ENCODE assay signal across 26 cellular contexts in the genomic region with DNA sequence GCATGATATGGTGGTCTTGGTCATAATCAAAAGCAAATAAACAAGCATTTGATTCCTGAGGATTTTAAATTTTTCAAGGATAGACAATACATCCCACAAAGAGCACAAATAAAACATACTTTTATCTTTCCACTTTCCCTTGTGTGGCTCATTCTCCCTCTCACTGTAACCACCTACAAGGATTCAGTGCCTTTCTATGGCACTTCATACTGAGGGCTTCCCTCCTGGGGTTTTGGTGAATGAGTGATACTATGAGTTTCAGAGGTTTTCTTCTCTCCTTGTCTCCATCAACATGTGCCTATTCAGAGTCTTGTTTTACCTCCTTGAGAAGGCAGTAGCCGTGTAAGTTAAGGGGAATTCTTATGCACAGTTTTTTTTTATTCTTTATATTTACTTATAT.
"Had no signal": no experiment of that assay in that cellular context is flagged by ENCODE, and none has a peak within 500 bp of the region (broad histone marks: within the 10 kb centered on the region; RNA-seq: fewer than 3 reads in every experiment).

No MANE protein-coding gene starts in this region.

- H3K4me3 Mint-ChIP-seq: naive thymus-derived CD8-positive, alpha-beta T cell; nephron; stimulated activated naive B cell treated with anti-CD40 and anti-IgM and Interleukin-4, amounts not matched to agents 10 μg/mL and 1 μg/mL and 100 μg/mL, for 72 hours had no signal

- H3K36me3 Mint-ChIP-seq: naive thymus-derived CD8-positive, alpha-beta T cell; stimulated activated naive B cell treated with anti-CD40 and anti-IgM and Interleukin-4, amounts not matched to agents 10 μg/mL and 1 μg/mL and 100 μg/mL, for 72 hours had no signal

- H3K9me3 ChIP-seq: lower lobe of right lung, right atrium auricular region, right lobe of liver, stomach, testis, thyroid gland, transverse colon, upper lobe of left lung, vagina had no signal

- H3K4me1 ChIP-seq: lower lobe of right lung, right atrium auricular region, right lobe of liver, stomach, testis, thyroid gland, transverse colon, upper lobe of left lung, vagina had no signal

- DNase-seq: hypothalamus; kidney glomerular epithelial cell; left cardiac atrium; left ventricle myocardium superior; lower lobe of right lung; mammary epithelial cell; mesenchymal stem cell; naive thymus-derived CD8-positive, alpha-beta T cell; occipital lobe; right lobe of liver; stimulated activated CD4-positive, alpha-beta T cell treated with anti-CD3 and anti-CD28 coated beads, Interleukin-1b, Interleukin-23, amount 100 ng/mL, for 48 hours; stimulated activated CD4-positive, alpha-beta T cell treated with anti-CD3 and anti-CD28 coated beads, Interleukin-2, amount 100 ng/mL, for 48 hours; stimulated activated naive B cell treated with anti-CD40 and anti-IgM and Interleukin-4, amounts not matched to agents 10 μg/mL and 1 μg/mL and 100 μg/mL, for 72 hours; stimulated activated naive CD8-positive, alpha-beta T cell treated with anti-CD3 and anti-CD28 coated beads, Interleukin-15, Interleukin-2, amounts not matched to agents 100 U/mL and 50 U/mL, for 24 hours; stomach; testis; thyroid gland; transverse colon; upper lobe of left lung had no signal

- H3K27ac Mint-ChIP-seq: naive thymus-derived CD8-positive, alpha-beta T cell; nephron; progenitor cell of endocrine pancreas; stimulated activated naive B cell treated with anti-CD40 and anti-IgM and Interleukin-4, amounts not matched to agents 10 μg/mL and 1 μg/mL and 100 μg/mL, for 72 hours had no signal

- ATAC-seq: left cardiac atrium; left lobe of liver; left ventricle myocardium superior; lower lobe of right lung; naive thymus-derived CD8-positive, alpha-beta T cell; right lobe of liver; stimulated activated naive B cell treated with anti-CD40 and anti-IgM and Interleukin-4, amounts not matched to agents 10 μg/mL and 1 μg/mL and 100 μg/mL, for 72 hours; stimulated activated naive CD8-positive, alpha-beta T cell treated with anti-CD3 and anti-CD28 coated beads, Interleukin-15, Interleukin-2, amounts not matched to agents 100 U/mL and 50 U/mL, for 24 hours had no signal

- H3K27ac ChIP-seq: lower lobe of right lung, right atrium auricular region, right lobe of liver, stomach, testis, thyroid gland, transverse colon, upper lobe of left lung, vagina had no signal

- H3K4me3 ChIP-seq: lower lobe of right lung, right atrium auricular region, right lobe of liver, smooth muscle cell, stomach, testis, thyroid gland, transverse colon, upper lobe of left lung, vagina had no signal

- H3K27me3 Mint-ChIP-seq: naive thymus-derived CD8-positive, alpha-beta T cell; progenitor cell of endocrine pancreas; stimulated activated naive B cell treated with anti-CD40 and anti-IgM and Interleukin-4, amounts not matched to agents 10 μg/mL and 1 μg/mL and 100 μg/mL, for 72 hours had no signal

- FAIRE-seq: keratinocyte had no signal

- H3K9me3 Mint-ChIP-seq: naive thymus-derived CD8-positive, alpha-beta T cell; nephron; stimulated activated naive B cell treated with anti-CD40 and anti-IgM and Interleukin-4, amounts not matched to agents 10 μg/mL and 1 μg/mL and 100 μg/mL, for 72 hours had no signal

- H3K4me2 ChIP-seq: smooth muscle cell had no signal

- H3K27me3 ChIP-seq: right atrium auricular region, stomach, testis, thyroid gland, transverse colon, upper lobe of left lung, vagina had no signal

- H3K36me3 ChIP-seq: lower lobe of right lung, right atrium auricular region, right lobe of liver, stomach, thyroid gland, transverse colon, upper lobe of left lung, vagina had no signal

- H3K4me1 Mint-ChIP-seq: naive thymus-derived CD8-positive, alpha-beta T cell; nephron; stimulated activated naive B cell treated with anti-CD40 and anti-IgM and Interleukin-4, amounts not matched to agents 10 μg/mL and 1 μg/mL and 100 μg/mL, for 72 hours had no signal
